ENCODE assay signal across 14 cellular contexts in genomic region chr9:124321935-124322334, GRCh38.
DNase-seq lines count a peak whose midpoint lies in the region; ATAC-seq and TF ChIP-seq lines count a peak whose summit lies in the region.
"Had no signal": no experiment of that assay in that cellular context is flagged by ENCODE, and none has a peak within 500 bp of the region (broad histone marks: within the 10 kb centered on the region; RNA-seq: fewer than 3 reads in every experiment).

No MANE protein-coding gene starts in this region.

- H2BK12ac ChIP-seq in trophoblast cell (ENCODE audit: low read length), result no peak overlapping the region

- peaks cover 31% of the 10 kb centered on the region for H3K4me1 Mint-ChIP-seq in CD14-positive monocyte
- H3K4me1 Mint-ChIP-seq in stimulated activated effector memory CD8-positive, alpha-beta T cell treated with anti-CD3 and anti-CD28 coated beads, Interleukin-12 subunit alpha, Interleukin-12 subunit beta, amount 100 ng/mL, for 72 hours, result peaks cover 12% of the 10 kb centered on the region

- H3K27me3 ChIP-seq in lower lobe of right lung (ENCODE audit: low read depth), result no peaks in the 10 kb centered on the region
- no peaks in the 10 kb centered on the region for H3K27me3 ChIP-seq in trophoblast cell (ENCODE audit: insufficient read depth, low read length)
- H3K27me3 ChIP-seq: BLaER1 treated with 17β-estradiol and CSF1 and Interleukin-3, amounts not matched to agents 10 nM and 100 nM had no signal

- H3K27ac ChIP-seq in KOPT-K1 (ENCODE audit: low read depth, low read length, poor library complexity, severe bottlenecking), result peak overlapping the region; percentile 47
- peak overlapping the region; percentile 7 for H3K27ac ChIP-seq in lower lobe of right lung
- no peak overlapping the region for H3K27ac ChIP-seq in trophoblast cell (ENCODE audit: low read depth, low read length)

- H3K14ac ChIP-seq in trophoblast cell (ENCODE audit: low read length), result no peak overlapping the region

- H3K4ac ChIP-seq in trophoblast cell (ENCODE audit: low read depth, low read length), result no peak overlapping the region

- H3K4me3 Mint-ChIP-seq in CD14-positive monocyte, result no peak overlapping the region
- no peak overlapping the region for H3K4me3 Mint-ChIP-seq in stimulated activated effector memory CD8-positive, alpha-beta T cell treated with anti-CD3 and anti-CD28 coated beads, Interleukin-12 subunit alpha, Interleukin-12 subunit beta, amount 100 ng/mL, for 72 hours
- H3K4me3 Mint-ChIP-seq: CD4-positive, alpha-beta T cell; GM23338 had no signal

- no peak overlapping the region for H4K91ac ChIP-seq in trophoblast cell (ENCODE audit: low read depth, low read length)

- no peak overlapping the region for H2AK5ac ChIP-seq in trophoblast cell (ENCODE audit: low read length)

- intact Hi-C loops in CD14-positive monocyte (cut with micrococcal nuclease), result loop anchor here (2.0 to 5.0 kb wide), 2 partner anchors 195 kb away; no protein-coding TSS in a partner anchor
- intact Hi-C loops in lower lobe of right lung (cut with DNase I), result no loop called here

- H3K36me3 Mint-ChIP-seq in CD14-positive monocyte, result peaks cover 59 to 93% of the 10 kb centered on the region in 2 donors
- peaks cover 10% of the 10 kb centered on the region for H3K36me3 Mint-ChIP-seq in stimulated activated effector memory CD8-positive, alpha-beta T cell treated with anti-CD3 and anti-CD28 coated beads, Interleukin-12 subunit alpha, Interleukin-12 subunit beta, amount 100 ng/mL, for 72 hours

- H3K27ac Mint-ChIP-seq in CD14-positive monocyte, result peak overlapping the region in 6 of 7 donors; percentile 26 to 85 (median 62)
- H3K27ac Mint-ChIP-seq in stimulated activated effector memory CD8-positive, alpha-beta T cell treated with anti-CD3 and anti-CD28 coated beads, Interleukin-12 subunit alpha, Interleukin-12 subunit beta, amount 100 ng/mL, for 72 hours, result peak overlapping the region; percentile 45
- H3K27ac Mint-ChIP-seq: CD4-positive, alpha-beta T cell; GM23338 had no signal

- no peak overlapping the region for H2AFZ ChIP-seq in trophoblast cell (ENCODE audit: insufficient read depth, low read length, poor library complexity)
- H2AFZ ChIP-seq: GM23338 had no signal

- no peak for DNase-seq in CD14-positive monocyte (ENCODE audit: low spot score)
- no peak for DNase-seq in lower lobe of right lung
- DNase-seq in stimulated activated effector memory CD8-positive, alpha-beta T cell treated with anti-CD3 and anti-CD28 coated beads, Interleukin-12 subunit alpha, Interleukin-12 subunit beta, amount 100 ng/mL, for 72 hours (ENCODE audit: low spot score in 2 of 2), result no peak
- no peak for DNase-seq in trophoblast cell
- DNase-seq in effector CD8-positive, alpha-beta T cell (lab: John Stamatoyannopoulos, UW), result no peak
- DNase-seq: ACHN; CD4-positive, alpha-beta T cell; DMS79; H7 had no signal

- H3K36me3 ChIP-seq in KOPT-K1 (ENCODE audit: insufficient read depth, low read length) (no peaks in the 10 kb centered on the region), lower lobe of right lung (peaks cover 61% of the 10 kb centered on the region), trophoblast cell (ENCODE audit: control insufficient read depth in 1 of 2, insufficient read depth in 2 of 2, low read length in 2 of 2) (peaks cover 46 to 51% of the 10 kb centered on the region in 2 experiments)

- H2BK5ac ChIP-seq in trophoblast cell (ENCODE audit: low read depth, low read length, poor library complexity), result no peak overlapping the region

- no CpG with 5 or more reads among the region's 4 CpGs for WGBS in trophoblast cell (ENCODE audit: extremely low coverage, insufficient coverage, insufficient read length)

- no peaks in the 10 kb centered on the region for H3K27me3 Mint-ChIP-seq in CD14-positive monocyte (ENCODE audit: low read depth in 3 of 3)
- H3K27me3 Mint-ChIP-seq: CD4-positive, alpha-beta T cell had no signal

- no peaks in the 10 kb centered on the region for H3K79me2 ChIP-seq in trophoblast cell (ENCODE audit: control insufficient read depth, insufficient read depth, low read length, poor library complexity)

- H3K9me3 Mint-ChIP-seq in CD14-positive monocyte, result no peaks in the 10 kb centered on the region
- no peaks in the 10 kb centered on the region for H3K9me3 Mint-ChIP-seq in stimulated activated effector memory CD8-positive, alpha-beta T cell treated with anti-CD3 and anti-CD28 coated beads, Interleukin-12 subunit alpha, Interleukin-12 subunit beta, amount 100 ng/mL, for 72 hours
- H3K9me3 Mint-ChIP-seq: CD4-positive, alpha-beta T cell; GM23338 had no signal

- no peak overlapping the region for H4K12ac ChIP-seq in trophoblast cell (ENCODE audit: low read depth, low read length)

- no peak overlapping the region for H3K18ac ChIP-seq in trophoblast cell (ENCODE audit: low read length)

- H3K9me3 ChIP-seq in KOPT-K1 (ENCODE audit: insufficient read depth, low read length, poor library complexity, severe bottlenecking) (no peaks in the 10 kb centered on the region), lower lobe of right lung (no peaks in the 10 kb centered on the region), trophoblast cell (ENCODE audit: insufficient read depth, low read depth, low read length) (peaks cover 2% of the 10 kb centered on the region)
- H3K9me3 ChIP-seq: BLaER1 treated with 17β-estradiol and CSF1 and Interleukin-3, amounts not matched to agents 10 nM and 100 nM had no signal

- no peak overlapping the region for H3K4me3 ChIP-seq in lower lobe of right lung
- no peak overlapping the region for H3K4me3 ChIP-seq in trophoblast cell (ENCODE audit: low read depth, low read length)
- H3K4me3 ChIP-seq: BLaER1 treated with 17β-estradiol and CSF1 and Interleukin-3, amounts not matched to agents 10 nM and 100 nM; GM12878; GM23338 had no signal

- H3K4me1 ChIP-seq in lower lobe of right lung, result peaks cover 13% of the 10 kb centered on the region
- peaks cover 0 to 3% of the 10 kb centered on the region in 2 experiments for H3K4me1 ChIP-seq in trophoblast cell (ENCODE audit: control insufficient read depth in 1 of 2, insufficient read depth in 2 of 2, low read length in 2 of 2)

- ATAC-seq in lower lobe of right lung (no peak), GM18861 (IDR thresholded peaks at IDR 0.05; ENCODE audit: unreplicated experiment) (no peak)
- no peak for ATAC-seq in stimulated activated effector memory CD8-positive, alpha-beta T cell treated with anti-CD3 and anti-CD28 coated beads, Interleukin-12 subunit alpha, Interleukin-12 subunit beta, amount 100 ng/mL, for 72 hours
- ATAC-seq: GM12878, GM23338 had no signal

- H2BK120ac ChIP-seq in trophoblast cell (ENCODE audit: insufficient read depth, low read length, poor library complexity), result no peak overlapping the region

- TF ChIP-seq CTCF in CD14-positive monocyte (IDR thresholded peaks at IDR 0.05), result no peak
- TF ChIP-seq CTCF in lower lobe of right lung (IDR thresholded peaks at IDR 0.05), result no peak

- no peaks in the 10 kb centered on the region for H3K79me1 ChIP-seq in trophoblast cell (ENCODE audit: low read length)

- no peak overlapping the region for H3K4me2 ChIP-seq in trophoblast cell (ENCODE audit: low read length)
- H3K4me2 ChIP-seq: GM23338 had no signal

- no peak overlapping the region for H4K8ac ChIP-seq in trophoblast cell (ENCODE audit: low read depth, low read length)

- no peak overlapping the region for H3K23ac ChIP-seq in trophoblast cell (ENCODE audit: low read length)

- H3K9ac ChIP-seq in trophoblast cell (ENCODE audit: low read length), result no peak overlapping the region
